In genomic region chr5:78819707-78820106, GRCh38 we compare ENCODE assay signal across 25 cellular contexts.
"Had no signal": no experiment of that assay in that cellular context is flagged by ENCODE, and none has a peak within 500 bp of the region (broad histone marks: within the 10 kb centered on the region; RNA-seq: fewer than 3 reads in every experiment).

No MANE protein-coding gene starts in this region.

- H3K27me3 ChIP-seq: colonic mucosa, esophagus squamous epithelium, right lobe of liver, suprapubic skin, tibial artery, upper lobe of left lung had no signal

- H3K9ac ChIP-seq: parathyroid adenoma had no signal

- DNase-seq: colonic mucosa; effector memory CD4-positive, alpha-beta T cell; erythroblast; esophagus squamous epithelium; foreskin melanocyte; left ventricle myocardium superior; lower lobe of right lung; natural killer cell; right lobe of liver; small intestine; stimulated activated CD4-positive, alpha-beta T cell treated with anti-CD3 and anti-CD28 coated beads, Interleukin-1b, Interleukin-23, amount 100 ng/mL, for 48 hours; stimulated activated CD4-positive, alpha-beta T cell treated with anti-CD3 and anti-CD28 coated beads, Interleukin-4, amount 100 ng/mL, for 1 hour; stimulated activated CD8-positive, alpha-beta memory T cell treated with anti-CD3 and anti-CD28 coated beads, Interleukin-4, amount 100 ng/mL, for 48 hours; stimulated activated naive CD4-positive, alpha-beta T cell; stimulated activated naive CD8-positive, alpha-beta T cell treated with anti-CD3 and anti-CD28 coated beads, Interleukin-15, amount 100 ng/mL, for 72 hours; tibial artery; upper lobe of left lung had no signal

- H3K9me3 ChIP-seq: colonic mucosa, esophagus squamous epithelium, lower lobe of right lung, right lobe of liver, suprapubic skin, tibial artery, upper lobe of left lung had no signal

- H3K27ac ChIP-seq: colonic mucosa, esophagus squamous epithelium, lower lobe of right lung, parathyroid adenoma, right lobe of liver, suprapubic skin, tibial artery, upper lobe of left lung had no signal

- H3K4me1 ChIP-seq: colonic mucosa, esophagus squamous epithelium, lower lobe of right lung, right lobe of liver, upper lobe of left lung had no signal

- H2AFZ ChIP-seq: parathyroid adenoma had no signal

- H3K4me3 ChIP-seq: colonic mucosa, esophagus squamous epithelium, lower lobe of right lung, right lobe of liver, suprapubic skin, tibial artery, upper lobe of left lung had no signal

- H3K36me3 ChIP-seq: colonic mucosa, lower lobe of right lung, right lobe of liver, suprapubic skin, tibial artery, upper lobe of left lung had no signal

- H3K27me3 Mint-ChIP-seq: dendritic cell treated with granulocyte-macrophage colony-stimulating factor and Interleukin-4, amounts not matched to agents 40 ng/mL and 50 ng/mL, for 4 days; stimulated activated naive CD8-positive, alpha-beta T cell treated with anti-CD3 and anti-CD28 coated beads, Interleukin-15, amount 100 ng/mL, for 72 hours had no signal

- H3K27ac Mint-ChIP-seq: dendritic cell treated with granulocyte-macrophage colony-stimulating factor and Interleukin-4, amounts not matched to agents 40 ng/mL and 50 ng/mL, for 4 days; natural killer cell; progenitor cell of endocrine pancreas; stimulated activated naive CD8-positive, alpha-beta T cell treated with anti-CD3 and anti-CD28 coated beads, Interleukin-15, amount 100 ng/mL, for 72 hours had no signal

- H3K79me2 ChIP-seq: parathyroid adenoma had no signal

- FAIRE-seq: endometrium, keratinocyte, small intestine, urothelium cell line had no signal

- H3K4me1 Mint-ChIP-seq: stimulated activated naive CD8-positive, alpha-beta T cell treated with anti-CD3 and anti-CD28 coated beads, Interleukin-15, amount 100 ng/mL, for 72 hours had no signal

- H3K9me3 Mint-ChIP-seq: dendritic cell treated with granulocyte-macrophage colony-stimulating factor and Interleukin-4, amounts not matched to agents 40 ng/mL and 50 ng/mL, for 4 days; natural killer cell; stimulated activated naive CD8-positive, alpha-beta T cell treated with anti-CD3 and anti-CD28 coated beads, Interleukin-15, amount 100 ng/mL, for 72 hours had no signal

- H3K36me3 Mint-ChIP-seq: natural killer cell had no signal

- H3K4me3 Mint-ChIP-seq: dendritic cell treated with granulocyte-macrophage colony-stimulating factor and Interleukin-4, amounts not matched to agents 40 ng/mL and 50 ng/mL, for 4 days; natural killer cell; neural crest cell; stimulated activated naive CD8-positive, alpha-beta T cell treated with anti-CD3 and anti-CD28 coated beads, Interleukin-15, amount 100 ng/mL, for 72 hours had no signal
